ENCODE assay signal across 22 cellular contexts in genomic region chr4:183610613-183611012, GRCh38. TPM values are rescaled to one million over a fixed set of nuclear protein-coding genes. Genes with fewer than 3 reads are reported as not detected.
A peak's percentile ranks its signal among the peaks of the same experiment; 100 is the strongest.
DNase-seq lines count a peak whose midpoint lies in the region; ATAC-seq, FAIRE-seq and TF ChIP-seq lines count a peak whose summit lies in the region.
"Had no signal": no experiment of that assay in that cellular context is flagged by ENCODE, and none has a peak within 500 bp of the region (broad histone marks: within the 10 kb centered on the region; RNA-seq: fewer than 3 reads in every experiment).

No MANE protein-coding gene starts in this region.

- TF ChIP-seq EP300 in SK-N-SH (IDR thresholded peaks at IDR 0.05; ENCODE audit: borderline replicate concordance in 1 of 2, low read depth in 1 of 2, low read length in 1 of 2), result no peak

- H3K36me3 ChIP-seq in SK-N-SH (replicated peaks in 1 of 2; ENCODE audit: control insufficient read depth in 1 of 2, insufficient read depth in 2 of 2, low read length in 1 of 2) (no peaks in the 10 kb centered on the region), neural progenitor cell (no peaks in the 10 kb centered on the region), thymus (ENCODE audit: control insufficient read depth, insufficient read depth) (no peaks in the 10 kb centered on the region)
- H3K36me3 ChIP-seq: breast epithelium had no signal

- no peak for TF ChIP-seq POLR2A in H54 (IDR thresholded peaks at IDR 0.05; ENCODE audit: low read depth, low read length)

- no peaks in the 10 kb centered on the region for H3F3A ChIP-seq in SK-N-SH (replicated peaks; ENCODE audit: insufficient read depth)
- H3F3A ChIP-seq in neural progenitor cell (ENCODE audit: low read depth), result no peaks in the 10 kb centered on the region

- H3K36me3 Mint-ChIP-seq in neural progenitor cell, result no peaks in the 10 kb centered on the region
- H3K36me3 Mint-ChIP-seq: activated naive CD4-positive, alpha-beta T cell treated with anti-CD3 and anti-CD28 coated beads, Interleukin-2, amount 50 U/mL, for 24 hours had no signal

- no peak overlapping the region for H3K4me2 ChIP-seq in SK-N-SH
- H3K4me2 ChIP-seq in neural progenitor cell, result no peak overlapping the region

- H3K27ac Mint-ChIP-seq in neural progenitor cell, result peak overlapping the region; percentile 77
- H3K27ac Mint-ChIP-seq: activated B cell treated with CpG ODN at 0.5 μM for 24 hours; activated CD8-positive, alpha-beta T cell treated with anti-CD3 and anti-CD28 coated beads, Interleukin-2, amount 10 ng/mL, durations not matched to agents 7 days and 5 days; activated naive CD4-positive, alpha-beta T cell treated with anti-CD3 and anti-CD28 coated beads, Interleukin-2, amount 50 U/mL, for 24 hours had no signal

- H3K9ac ChIP-seq in SK-N-SH, result no peak overlapping the region
- H3K9ac ChIP-seq in neural progenitor cell, result no peak overlapping the region
- H3K9ac ChIP-seq: parathyroid adenoma had no signal

- FAIRE-seq in H54 (lab: Jason Lieb, UNC), result no peak
- FAIRE-seq: endothelial cell of umbilical vein, RCC 7860 had no signal

- no peak overlapping the region for H3K4me3 Mint-ChIP-seq in neural progenitor cell
- H3K4me3 Mint-ChIP-seq: activated B cell treated with CpG ODN at 0.5 μM for 24 hours; activated CD8-positive, alpha-beta T cell treated with anti-CD3 and anti-CD28 coated beads, Interleukin-2, amount 10 ng/mL, durations not matched to agents 7 days and 5 days; activated naive CD4-positive, alpha-beta T cell treated with anti-CD3 and anti-CD28 coated beads, Interleukin-2, amount 50 U/mL, for 24 hours had no signal

- H3K4me1 Mint-ChIP-seq in neural progenitor cell, result peaks cover 6% of the 10 kb centered on the region
- H3K4me1 Mint-ChIP-seq: activated B cell treated with CpG ODN at 0.5 μM for 24 hours; activated naive CD4-positive, alpha-beta T cell treated with anti-CD3 and anti-CD28 coated beads, Interleukin-2, amount 50 U/mL, for 24 hours had no signal

- H3K4me3 ChIP-seq in SK-N-SH (ENCODE audit: low read depth in 2 of 2, low read length in 1 of 2), result no peak overlapping the region
- H3K4me3 ChIP-seq in neural progenitor cell, result no peak overlapping the region
- no peak overlapping the region for H3K4me3 ChIP-seq in thymus (ENCODE audit: low read length)
- H3K4me3 ChIP-seq: breast epithelium had no signal

- 85% methylated on average over 7 of the region's 7 CpGs for WGBS in SK-N-SH (ENCODE audit: low lambda C conversion rate)
- 94% methylated on average over 7 of the region's 7 CpGs for WGBS in thymus

- H2AFZ ChIP-seq in SK-N-SH (ENCODE audit: low read depth) (no peak overlapping the region), neural progenitor cell (replicated peaks) (no peak overlapping the region)
- H2AFZ ChIP-seq: parathyroid adenoma had no signal

- POLR2A ChIA-PET in SK-N-SH (lab: Yijun Ruan, JAX), result no interaction called here

- H3K27ac ChIP-seq in SK-N-SH (ENCODE audit: low read depth in 2 of 2, low read length in 1 of 2) (no peak overlapping the region), neural progenitor cell (no peak overlapping the region), thymus (ENCODE audit: low read depth) (peak overlapping the region; percentile 25)
- H3K27ac ChIP-seq: breast epithelium, parathyroid adenoma had no signal

- H3K4me1 ChIP-seq in SK-N-SH (ENCODE audit: control insufficient read depth in 1 of 2, insufficient read depth in 2 of 2, low read depth in 1 of 2, low read length in 1 of 2), result no peaks in the 10 kb centered on the region
- H3K4me1 ChIP-seq in neural progenitor cell, result no peaks in the 10 kb centered on the region
- no peaks in the 10 kb centered on the region for H3K4me1 ChIP-seq in thymus (ENCODE audit: control insufficient read depth, insufficient read depth, low read length)
- H3K4me1 ChIP-seq: breast epithelium, parathyroid adenoma had no signal

- H3K79me2 ChIP-seq in SK-N-SH (ENCODE audit: insufficient read depth), result no peaks in the 10 kb centered on the region
- no peaks in the 10 kb centered on the region for H3K79me2 ChIP-seq in neural progenitor cell (ENCODE audit: low read depth)
- H3K79me2 ChIP-seq: parathyroid adenoma had no signal

- no peaks in the 10 kb centered on the region for H3K27me3 Mint-ChIP-seq in neural progenitor cell (ENCODE audit: insufficient read depth, low read depth)

- H4K20me1 ChIP-seq in SK-N-SH (ENCODE audit: insufficient read depth) (no peaks in the 10 kb centered on the region), neural progenitor cell (ENCODE audit: low read depth) (no peaks in the 10 kb centered on the region)

- H3K9me3 ChIP-seq in SK-N-SH, result no peaks in the 10 kb centered on the region
- no peaks in the 10 kb centered on the region for H3K9me3 ChIP-seq in neural progenitor cell (ENCODE audit: low read depth)
- H3K9me3 ChIP-seq in thymus (ENCODE audit: control insufficient read depth), result no peaks in the 10 kb centered on the region
- H3K9me3 ChIP-seq: breast epithelium had no signal

- DNase-seq in SK-N-SH (no peak), fibroblast of peridontal ligament (ENCODE audit: extremely low read depth) (peak; percentile 40), neural progenitor cell (ENCODE audit: low spot score) (no peak), NCI-H187 treated with DMSO at 0.1 percent for 48 hours (lab: John Stamatoyannopoulos, UW) (no peak), H54 (ENCODE audit: insufficient read length, low spot score) (no peak)
- DNase-seq in activated CD4-positive, CD25-positive, alpha-beta regulatory T cell treated with anti-CD3 and anti-CD28 coated beads, Interleukin-2, amount 50 U/mL, for 72 hours, result no peak
- DNase-seq: activated B cell treated with CpG ODN at 0.5 μM for 24 hours; activated CD8-positive, alpha-beta T cell treated with anti-CD3 and anti-CD28 coated beads, Interleukin-2, amount 10 ng/mL, durations not matched to agents 7 days and 5 days; activated T-cell treated with anti-CD3 and anti-CD28 coated beads, Interleukin-2, amount 50 U/mL, for 48 hours; AML-193; dermis blood vessel endothelial cell; DMS79 treated with DMSO at 0.1 percent for 48 hours; Kasumi-1; NCI-H1092; NCI-H2081 treated with DMSO at 0.1 percent for 48 hours had no signal

- H3K27me3 ChIP-seq in SK-N-SH (ENCODE audit: insufficient read depth) (no peaks in the 10 kb centered on the region), neural progenitor cell (no peaks in the 10 kb centered on the region), thymus (ENCODE audit: control insufficient read depth, insufficient read depth) (no peaks in the 10 kb centered on the region)
- H3K27me3 ChIP-seq: breast epithelium had no signal

- H3K9me3 Mint-ChIP-seq in neural progenitor cell, result no peaks in the 10 kb centered on the region
- H3K9me3 Mint-ChIP-seq: activated B cell treated with CpG ODN at 0.5 μM for 24 hours; activated naive CD4-positive, alpha-beta T cell treated with anti-CD3 and anti-CD28 coated beads, Interleukin-2, amount 50 U/mL, for 24 hours had no signal

- TF ChIP-seq RAD21 in SK-N-SH (IDR thresholded peaks at IDR 0.05; ENCODE audit: low read length), result no peak

- ATAC-seq in GM19351 (IDR thresholded peaks at IDR 0.05; ENCODE audit: unreplicated experiment), result no peak
- ATAC-seq: activated CD8-positive, alpha-beta T cell treated with anti-CD3 and anti-CD28 coated beads, Interleukin-2, amount 10 ng/mL, durations not matched to agents 7 days and 5 days had no signal

- CTCF ChIA-PET in SK-N-SH (lab: Yijun Ruan, JAX), result no interaction called here

- no peaks in the 10 kb centered on the region for H3K9me2 ChIP-seq in SK-N-SH

- no peak for TF ChIP-seq CTCF in SK-N-SH (IDR thresholded peaks at IDR 0.05)
- no peak for TF ChIP-seq CTCF in neural progenitor cell (IDR thresholded peaks at IDR 0.05)

TF ChIP-seq in SK-N-SH, 30 proteins besides CTCF, POLR2A, EP300 and RAD21 (continues in another document):
- TF ChIP-seq GABPA (IDR thresholded peaks at IDR 0.05; ENCODE audit: low read depth) (no peak), TEAD4 (IDR thresholded peaks at IDR 0.05; ENCODE audit: borderline replicate concordance, insufficient read depth) (no peak), NRF1 (IDR thresholded peaks at IDR 0.05; ENCODE audit: low read depth, low read length) (no peak), GATA2 (CRISPR knock-in tag; IDR thresholded peaks at IDR 0.05) (no peak), TAF1 (IDR thresholded peaks at IDR 0.05; ENCODE audit: borderline replicate concordance, low read depth, low read length) (no peak), MAX (IDR thresholded peaks at IDR 0.05; ENCODE audit: low read depth) (no peak), RFX5 (IDR thresholded peaks at IDR 0.05; ENCODE audit: low read length) (no peak)

RNA-seq across cellular contexts. Expression of gene RWDD4, which starts 48.4 kb away (rescaled TPM):
- polyA plus RNA-seq in SK-N-SH (2012; rRNA removed) (7.3 and 7.7 TPM in 2 replicates), thymus (26.1 TPM)
- 11.1 and 14.9 TPM in 2 replicates for polyA plus RNA-seq in SK-N-SH (2012; cell fraction: cytosol; rRNA removed)
- polyA plus RNA-seq in SK-N-SH (2012; cell fraction: nucleus; rRNA removed), result 4.2 and 4.3 TPM in 2 replicates
- total RNA-seq in neural progenitor cell (ENCODE audit: low replicate concordance), result 28.4 and 47.1 TPM in 2 replicates

RNA-seq across cellular contexts. Expression of gene TRAPPC11, which starts 48.5 kb away (rescaled TPM):
- polyA plus RNA-seq in SK-N-SH (2012; rRNA removed) (18.8 and 35.0 TPM in 2 replicates), thymus (32.8 TPM)
- polyA plus RNA-seq in SK-N-SH (2012; cell fraction: cytosol; rRNA removed), result 24.2 and 26.2 TPM in 2 replicates
- 29.5 and 49.0 TPM in 2 replicates for polyA plus RNA-seq in SK-N-SH (2012; cell fraction: nucleus; rRNA removed)
- 61.2 and 110 TPM in 2 replicates for total RNA-seq in neural progenitor cell (ENCODE audit: low replicate concordance)
